ENCODE assay signal across 8 cellular contexts in genomic region chr7:6636741-6637543, GRCh38. TPM values are rescaled to one million over a fixed set of nuclear protein-coding genes. Genes with fewer than 3 reads are reported as not detected.
DNase-seq lines count a peak whose midpoint lies in the region; ATAC-seq and TF ChIP-seq lines count a peak whose summit lies in the region.

ZNF316 (plus strand) TSS chr7:6637318; CDS start chr7:6642410, 5,092 bp downstream.

- no peaks in the 10 kb centered on the region for H3K27me3 ChIP-seq in BLaER1 treated with 17β-estradiol and CSF1 and Interleukin-3, amounts not matched to agents 10 nM and 100 nM
- H3K27me3 ChIP-seq in psoas muscle (ENCODE audit: insufficient read depth in 3 of 3, low read length in 2 of 3) (no peaks in the 10 kb centered on the region), vagina (no peaks in the 10 kb centered on the region)

- DNase-seq in SW480 (ENCODE audit: low spot score) = peak; percentile 34
- DNase-seq in left ventricle myocardium superior = peak; percentile 84
- DNase-seq in psoas muscle = peak; percentile 69 to 84
- no peak for DNase-seq in vagina (ENCODE audit: extremely low spot score in 2 of 2)

- H3K4me2 ChIP-seq in BLaER1 treated with 17β-estradiol and CSF1 and Interleukin-3, amounts not matched to agents 10 nM and 100 nM = peak within 1 kb of the TSS; percentile 81 to 97 (median 92)

- ATAC-seq in HG03354 (IDR thresholded peaks at IDR 0.05; ENCODE audit: poor library complexity, severe bottlenecking, unreplicated experiment) (peak; percentile 74), left ventricle myocardium superior (peak; percentile 91), psoas muscle (peak; percentile 84 to 95 (median 92))

- H3K36me3 ChIP-seq in BLaER1 treated with 17β-estradiol and CSF1 and Interleukin-3, amounts not matched to agents 10 nM and 100 nM = peaks cover 31 to 35% (median 33%) of the 10 kb centered on the region in 11 experiments
- peaks cover 0 to 22% of the 10 kb centered on the region in 2 donors for H3K36me3 ChIP-seq in psoas muscle (ENCODE audit: insufficient read depth in 1 of 2, low read depth in 1 of 2)
- peaks cover 0 to 12% of the 10 kb centered on the region in 2 donors for H3K36me3 ChIP-seq in vagina

- peak within 1 kb of the TSS; percentile 91 to 98 (median 94) for H3K27ac ChIP-seq in BLaER1 treated with 17β-estradiol and CSF1 and Interleukin-3, amounts not matched to agents 10 nM and 100 nM
- H3K27ac ChIP-seq in adipose tissue (ENCODE audit: low read depth, low read length) (peak within 1 kb of the TSS; percentile 46), psoas muscle (peak within 1 kb of the TSS; percentile 87), vagina (peak within 1 kb of the TSS; percentile 87)

- peak; percentile 76 for TF ChIP-seq POLR2A in GM19099 (IDR thresholded peaks at IDR 0.05; ENCODE audit: extremely low read depth, insufficient read length, low read depth)
- TF ChIP-seq POLR2A in vagina (IDR thresholded peaks at IDR 0.05) = peak in 1 of 2 donors; percentile 36

- peak within 1 kb of the TSS; percentile 74 to 96 (median 84) for H3K4me3 ChIP-seq in BLaER1 treated with 17β-estradiol and CSF1 and Interleukin-3, amounts not matched to agents 10 nM and 100 nM
- H3K4me3 ChIP-seq in psoas muscle (peak within 1 kb of the TSS; percentile 96), vagina (peak within 1 kb of the TSS; percentile 81 to 99)

- intact Hi-C loops in left ventricle myocardium superior (cut with micrococcal nuclease) = no loop called here
- intact Hi-C loops in psoas muscle (cut with DNase I) = no loop called here
- intact Hi-C loops in vagina (cut with DNase I) = no loop called here

- TF ChIP-seq CTCF in psoas muscle (IDR thresholded peaks at IDR 0.05) (no peak), vagina (IDR thresholded peaks at IDR 0.05) (no peak)

- H3K4me1 ChIP-seq in BLaER1 treated with 17β-estradiol and CSF1 and Interleukin-3, amounts not matched to agents 10 nM and 100 nM = peaks cover 55 to 67% (median 60%) of the 10 kb centered on the region in 10 experiments
- H3K4me1 ChIP-seq in psoas muscle = peaks cover 12% of the 10 kb centered on the region
- peaks cover 34% of the 10 kb centered on the region for H3K4me1 ChIP-seq in vagina

- H3K9ac ChIP-seq in BLaER1 treated with 17β-estradiol and CSF1 and Interleukin-3, amounts not matched to agents 10 nM and 100 nM = peak within 1 kb of the TSS; percentile 83 to 98 (median 89)

- peaks cover 22 to 45% (median 38%) of the 10 kb centered on the region in 11 experiments; a peak in 21 of 22 replicates for H4K20me1 ChIP-seq in BLaER1 treated with 17β-estradiol and CSF1 and Interleukin-3, amounts not matched to agents 10 nM and 100 nM

- 0 to 2% (median 1%) methylated on average over 55 to 99 of the region's 104 CpGs for WGBS in adipose tissue, 3 donors
- 1% methylated on average over 45 to 104 of the region's 104 CpGs for WGBS in psoas muscle, 3 donors

- peaks cover 0 to 41% (median 7%) of the 10 kb centered on the region in 11 experiments; a peak in 16 of 22 replicates for H3K9me3 ChIP-seq in BLaER1 treated with 17β-estradiol and CSF1 and Interleukin-3, amounts not matched to agents 10 nM and 100 nM (replicated peaks in 1 of 11)
- H3K9me3 ChIP-seq in psoas muscle (no peaks in the 10 kb centered on the region), vagina (no peaks in the 10 kb centered on the region)

RNA-seq across cellular contexts. Expression of gene ZNF316, which starts in this region (rescaled TPM):
- 10 to 100 TPM; 11.1 to 20.4 (median 16.9) TPM for polyA plus RNA-seq in adipose tissue
- 20.7 TPM for total RNA-seq in left ventricle myocardium superior
- 10 to 100 TPM; 13.9 to 21.7 (median 19.2) TPM for total RNA-seq in psoas muscle
- 10 to 100 TPM in 2 of 3 donors, 1 to 10 TPM in 1; 9.4 to 17.8 (median 12.7) TPM for polyA plus RNA-seq in psoas muscle
- total RNA-seq in vagina = 25.5 TPM

Comparison
In these comparisons a context has a peak if more than half of its experiments do, and no peak if none do; other contexts are left out.
1. DNase-seq: peak in SW480 (single experiment), left ventricle myocardium superior (single experiment) and psoas muscle (2 of 2); none in vagina (0 of 2).
2. Peak in every context shown above with its lines, with median percentiles within 50 percentile points of each other: H3K27ac ChIP-seq, H3K4me3 ChIP-seq and ATAC-seq.